In genomic region chr4:48268956-48269860, GRCh38 we compare ENCODE assay signal across 8 cellular contexts. TPM values are rescaled to one million over a fixed set of nuclear protein-coding genes. Genes with fewer than 3 reads are reported as not detected.
DNase-seq lines count a peak whose midpoint lies in the region; ATAC-seq and TF ChIP-seq lines count a peak whose summit lies in the region.

Gene TEC (minus strand): TSS chr4:48269838. CDS start chr4:48228614, 41,224 bp downstream.

- H3K9me3 Mint-ChIP-seq in brain (peaks cover 0 to 6% (median 0%) of the 10 kb centered on the region in 5 experiments), immature natural killer cell (no peaks in the 10 kb centered on the region)

- ATAC-seq in GM19372 (IDR thresholded peaks at IDR 0.05; ENCODE audit: low read depth, unreplicated experiment) (peak; percentile 21), HG03460 (IDR thresholded peaks at IDR 0.05; ENCODE audit: unreplicated experiment) (peak; percentile 21)

- no peaks in the 10 kb centered on the region for H3K36me3 ChIP-seq in SJSA1

- H3K27ac ChIP-seq in SJSA1: no peak within 1 kb of the TSS

- peak within 1 kb of the TSS; percentile 55 for H3K4me3 ChIP-seq in SJSA1

- peak; percentile 25 for DNase-seq in COR-L47 (lab: John Stamatoyannopoulos, UW)
- peak in 1 of 2 experiments; percentile 26 for DNase-seq in SJSA1 (ENCODE audit: low read depth in 1 of 2, low spot score in 2 of 2)
- DNase-seq in immature natural killer cell: no peak
- peak; percentile 63 for DNase-seq in stimulated activated CD4-positive, alpha-beta T cell treated with anti-CD3 and anti-CD28 coated beads, Interleukin-15, amount 100 ng/mL, for 24 hours
- DNase-seq in inferior parietal cortex (ENCODE audit: extremely low spot score): no peak

- peaks cover 4% of the 10 kb centered on the region for H3K4me1 Mint-ChIP-seq in brain
- peaks cover 30 to 39% of the 10 kb centered on the region in 2 donors for H3K4me1 Mint-ChIP-seq in immature natural killer cell

- H3K27ac Mint-ChIP-seq in brain: peak within 1 kb of the TSS in 1 of 5 experiments; percentile 59
- H3K27ac Mint-ChIP-seq in immature natural killer cell: peak within 1 kb of the TSS; percentile 76 to 95 (median 92)

- no peaks in the 10 kb centered on the region for H3K4me1 ChIP-seq in SJSA1 (replicated peaks)

- no peaks in the 10 kb centered on the region for H3K27me3 ChIP-seq in SJSA1 (replicated peaks)

- no peaks in the 10 kb centered on the region for H3K36me3 Mint-ChIP-seq in brain
- H3K36me3 Mint-ChIP-seq in immature natural killer cell: peaks cover 0 to 5% (median 0%) of the 10 kb centered on the region in 3 donors

- H3K9me3 ChIP-seq in SJSA1 (replicated peaks): no peaks in the 10 kb centered on the region

- H3K4me3 Mint-ChIP-seq in brain (peak within 1 kb of the TSS; percentile 85 to 94 (median 88)), immature natural killer cell (peak within 1 kb of the TSS; percentile 96 to 97 (median 96))

- TF ChIP-seq CTCF in brain (conservative IDR thresholded peaks at IDR 0.05): no peak

- H3K27me3 Mint-ChIP-seq in brain (peaks cover 56% of the 10 kb centered on the region), immature natural killer cell (ENCODE audit: low read depth in 3 of 3) (peaks cover 3 to 10% (median 3%) of the 10 kb centered on the region in 3 donors)

RNA-seq across cellular contexts. Expression of gene TEC, which starts in this region (rescaled TPM):
- total RNA-seq in SJSA1 (2014; rRNA removed; shearing (Covaris generic)): 0.05 and 0.25 TPM in 2 replicates
- polyA plus RNA-seq in brain (ENCODE audit: insufficient read depth, low read depth, low replicate concordance): 0.29 TPM
- 1 to 10 TPM; 2.2 to 4.8 (median 2.9) TPM for polyA plus RNA-seq in immature natural killer cell

Comparison
In these comparisons a context has a peak if more than half of its experiments do, and no peak if none do; other contexts are left out.
1. DNase-seq: peak in COR-L47 (single experiment) and stimulated activated CD4-positive, alpha-beta T cell treated with anti-CD3 and anti-CD28 coated beads, Interleukin-15, amount 100 ng/mL, for 24 hours (single experiment); none in immature natural killer cell (0 of 3) and inferior parietal cortex (single experiment).